24 cellular contexts compared by ENCODE assay signal in genomic region chr7:68250143-68250542, GRCh38.
DNase-seq lines count a peak whose midpoint lies in the region; ATAC-seq, FAIRE-seq and TF ChIP-seq lines count a peak whose summit lies in the region.
"Had no signal": no experiment of that assay in that cellular context is flagged by ENCODE, and none has a peak within 500 bp of the region (broad histone marks: within the 10 kb centered on the region; RNA-seq: fewer than 3 reads in every experiment).

No MANE protein-coding gene starts in this region.

- H3K4me3 Mint-ChIP-seq in H9 (no peak overlapping the region), progenitor cell of endocrine pancreas (ENCODE audit: low read depth) (no peak overlapping the region)
- H3K4me3 Mint-ChIP-seq: CD4-positive, CD25-positive, alpha-beta regulatory T cell; GM23338; T-helper 1 cell treated with Interleukin-12 subunit alpha and Interleukin-12 subunit beta and Interleukin-4 antibody, amounts not matched to agents 30 μg/mL and 1 μg/mL, for 36 hours had no signal

- no peaks in the 10 kb centered on the region for H4K20me1 ChIP-seq in H9 (ENCODE audit: control insufficient read depth, insufficient read depth, insufficient read length)

- TF ChIP-seq CTCF in A549 (IDR thresholded peaks at IDR 0.05) (no peak), H9 (conservative IDR thresholded peaks at IDR 0.05) (peak; percentile 35; the same call in 2 of the 3 replicates), WERI-Rb-1 (IDR thresholded peaks at IDR 0.05; ENCODE audit: low read depth, low read length) (peak; percentile 17; the same call in 1 of the 2 replicates), progenitor cell of endocrine pancreas (IDR thresholded peaks at IDR 0.05; ENCODE audit: unreplicated experiment) (peak; percentile 14)

- H2BK5ac ChIP-seq in H9 (ENCODE audit: insufficient read length, low read length): no peak overlapping the region

- ATAC-seq in A549: peak; percentile 68 to 76
- ATAC-seq: GM12878, GM23338, HCT116, Right ventricle myocardium inferior had no signal

- no peaks in the 10 kb centered on the region for H3K79me2 ChIP-seq in H9 (ENCODE audit: insufficient read depth, low read length)

- H3K23ac ChIP-seq in H9 (ENCODE audit: insufficient read length, low read depth, low read length): no peak overlapping the region

- H3K27ac Mint-ChIP-seq in H9: no peak overlapping the region
- H3K27ac Mint-ChIP-seq in progenitor cell of endocrine pancreas: no peak overlapping the region
- H3K27ac Mint-ChIP-seq: CD4-positive, CD25-positive, alpha-beta regulatory T cell; GM23338; T-helper 1 cell treated with Interleukin-12 subunit alpha and Interleukin-12 subunit beta and Interleukin-4 antibody, amounts not matched to agents 30 μg/mL and 1 μg/mL, for 36 hours had no signal

- H2AK5ac ChIP-seq in H9 (ENCODE audit: insufficient read length, low read length): no peak overlapping the region

- no peak overlapping the region for H3K4me2 ChIP-seq in A549
- H3K4me2 ChIP-seq in H9 (ENCODE audit: insufficient read depth, insufficient read length, low read length): no peak overlapping the region
- H3K4me2 ChIP-seq: GM23338 had no signal

- no peak overlapping the region for H3K9ac ChIP-seq in H9 (ENCODE audit: extremely low read depth, insufficient read length, low read length)

- no peak overlapping the region for H3K4me3 ChIP-seq in A549
- H3K4me3 ChIP-seq in WERI-Rb-1 (ENCODE audit: low read depth, low read length): no peak overlapping the region
- H3K4me3 ChIP-seq: GM12878, GM23338, SJSA1 had no signal

- DNase-seq in A549 (ENCODE audit: low read depth in 1 of 2, low spot score in 1 of 2): no peak
- DNase-seq in H9: peak; percentile 28
- DNase-seq in WERI-Rb-1: no peak
- no peak for DNase-seq in progenitor cell of endocrine pancreas (ENCODE audit: low spot score, unreplicated experiment)
- DNase-seq in NCI-H187 (lab: John Stamatoyannopoulos, UW): no peak
- no peak for DNase-seq in activated CD4-positive, alpha-beta T cell treated with anti-CD3 and anti-CD28 coated beads for 4 hours
- no peak for DNase-seq in HEK293T (ENCODE audit: extremely low spot score)
- DNase-seq: CD4-positive, CD25-positive, alpha-beta regulatory T cell; DMS79 treated with DMSO at 0.1 percent for 48 hours; IMR-90; NCI-H1048; NCI-H1417 treated with DMSO at 0.1 percent for 48 hours; NCI-H187 treated with DMSO at 0.1 percent for 48 hours; NCI-H2107; NCI-H446 treated with DMSO at 0.1 percent for 48 hours; NCI-H526 treated with DMSO at 0.1 percent for 48 hours had no signal

- CTCF ChIA-PET in A549 (lab: Yijun Ruan, JAX) (interaction anchor here (0.7 kb wide), 1 partner anchor 53 kb away, joined by 3 read pairs; no protein-coding TSS in a partner anchor), HEK293T (lab: Yijun Ruan, JAX) (interaction anchor here (0.6 kb wide), 1 partner anchor 59 kb away, joined by 4 read pairs; no protein-coding TSS in a partner anchor)

- TF ChIP-seq POLR2A in A549 (IDR thresholded peaks at IDR 0.05; ENCODE audit: low read length): no peak

- TF ChIP-seq RAD21 in A549 (conservative IDR thresholded peaks at IDR 0.05 in 1 of 2, IDR thresholded peaks at IDR 0.05 in 1 of 2): no peak

- no peak overlapping the region for H3K56ac ChIP-seq in H9 (ENCODE audit: insufficient read length, low read depth, low read length)

- H3K27me3 ChIP-seq in H9 (ENCODE audit: insufficient read depth, low read length) (no peaks in the 10 kb centered on the region), WERI-Rb-1 (ENCODE audit: insufficient read depth, low read depth, severe bottlenecking) (peaks cover 3% of the 10 kb centered on the region)
- H3K27me3 ChIP-seq: SJSA1 had no signal

- H3K27me3 Mint-ChIP-seq in H9 (ENCODE audit: low read depth): peaks cover 10% of the 10 kb centered on the region
- peaks cover 22% of the 10 kb centered on the region for H3K27me3 Mint-ChIP-seq in progenitor cell of endocrine pancreas
- H3K27me3 Mint-ChIP-seq: CD4-positive, CD25-positive, alpha-beta regulatory T cell had no signal

- H3K4me1 Mint-ChIP-seq in H9 (peaks cover 21 to 25% of the 10 kb centered on the region in 2 experiments), progenitor cell of endocrine pancreas (ENCODE audit: low read depth) (peaks cover 2% of the 10 kb centered on the region)
- H3K4me1 Mint-ChIP-seq: CD4-positive, CD25-positive, alpha-beta regulatory T cell; GM23338 had no signal

- POLR2A ChIA-PET in A549 (lab: Yijun Ruan, JAX) (no interaction called here), HEK293T (lab: Yijun Ruan, JAX) (no interaction called here)

- no peaks in the 10 kb centered on the region for H3K36me3 ChIP-seq in WERI-Rb-1
- H3K36me3 ChIP-seq: SJSA1 had no signal

- no peaks in the 10 kb centered on the region for H3K79me1 ChIP-seq in H9 (ENCODE audit: insufficient read depth, low read depth, low read length, poor library complexity, severe bottlenecking)

- TF ChIP-seq EP300 in A549 (IDR thresholded peaks at IDR 0.05): no peak

- no peak overlapping the region for H2AFZ ChIP-seq in H9 (ENCODE audit: low read length)
- H2AFZ ChIP-seq: GM23338 had no signal

- no peak overlapping the region for H3T11ph ChIP-seq in H9 (ENCODE audit: low read length)

- H3K27ac ChIP-seq in A549 (no peak overlapping the region), H9 (ENCODE audit: insufficient read length, low read depth, low read length) (no peak overlapping the region), WERI-Rb-1 (no peak overlapping the region)
- H3K27ac ChIP-seq: SJSA1 had no signal

- H2BK12ac ChIP-seq in H9 (ENCODE audit: insufficient read length, low read depth, low read length): no peak overlapping the region

- H3K9me3 ChIP-seq in A549 (no peaks in the 10 kb centered on the region; the same call in 2 of the 3 replicates), H9 (ENCODE audit: control insufficient read depth, low read depth, low read length) (no peaks in the 10 kb centered on the region), WERI-Rb-1 (ENCODE audit: severe bottlenecking) (no peaks in the 10 kb centered on the region)

- H3K18ac ChIP-seq in H9 (ENCODE audit: insufficient read length, low read depth, low read length): no peak overlapping the region

- no peak overlapping the region for H2BK20ac ChIP-seq in H9 (ENCODE audit: low read depth, low read length, poor library complexity, severe bottlenecking)

- H4K8ac ChIP-seq in H9 (replicated peaks; ENCODE audit: insufficient read length, low read depth, low read length): no peak overlapping the region

- H3K4ac ChIP-seq in H9 (ENCODE audit: low read depth, low read length): no peak overlapping the region

- no peaks in the 10 kb centered on the region for H3K23me2 ChIP-seq in H9 (ENCODE audit: insufficient read length, low read depth, low read length, poor library complexity, severe bottlenecking)

- WGBS in A549 (ENCODE audit: missing lambda C conversion rate): 36% methylated on average over 4 of the region's 4 CpGs
- WGBS in H9 (ENCODE audit: extremely low coverage, insufficient read length, low lambda C conversion rate): no CpG with 5 or more reads among the region's 4 CpGs

- H3K14ac ChIP-seq in H9 (ENCODE audit: insufficient read depth, low read length): no peak overlapping the region

- H2BK15ac ChIP-seq in H9 (ENCODE audit: low read depth, low read length): no peak overlapping the region

- no peak overlapping the region for H4K5ac ChIP-seq in H9 (ENCODE audit: insufficient read length, low read depth, low read length)

- no peaks in the 10 kb centered on the region for H3K4me1 ChIP-seq in A549
- peaks cover 12% of the 10 kb centered on the region; the same call in 1 of the 2 replicates for H3K4me1 ChIP-seq in H9 (ENCODE audit: insufficient read depth, low read length)
- H3K4me1 ChIP-seq: SJSA1 had no signal

- no peak for FAIRE-seq in A549 (lab: Jason Lieb, UNC)
- FAIRE-seq: GM12878, HTR-8/SVneo, RCC 7860 had no signal

- no peak overlapping the region for H4K91ac ChIP-seq in H9 (ENCODE audit: insufficient read length, low read depth, low read length)

- H3K9me3 Mint-ChIP-seq in H9 (peaks cover 17 to 19% of the 10 kb centered on the region in 2 experiments), progenitor cell of endocrine pancreas (ENCODE audit: low read depth) (peaks cover 15% of the 10 kb centered on the region)

- no peak overlapping the region for H2BK120ac ChIP-seq in H9 (ENCODE audit: low read depth, low read length, poor library complexity, severe bottlenecking)

- H3K36me3 Mint-ChIP-seq in H9 (ENCODE audit: insufficient read depth in 1 of 3, low read depth in 3 of 3) (peaks cover 8 to 23% (median 12%) of the 10 kb centered on the region in 3 experiments), progenitor cell of endocrine pancreas (ENCODE audit: insufficient read depth) (no peaks in the 10 kb centered on the region)
- H3K36me3 Mint-ChIP-seq: CD4-positive, CD25-positive, alpha-beta regulatory T cell had no signal

TF ChIP-seq in A549, 52 proteins besides CTCF, POLR2A, EP300 and RAD21 (continues in another document):
- TF ChIP-seq ZNF302 (CRISPR knock-in tag; IDR thresholded peaks at IDR 0.05) (no peak), FOSB (CRISPR knock-in tag; IDR thresholded peaks at IDR 0.05) (no peak), BHLHE40 (IDR thresholded peaks at IDR 0.05; ENCODE audit: low read depth, low read length) (no peak), SREBF2 (IDR thresholded peaks at IDR 0.05) (no peak), FOXS1 (CRISPR knock-in tag; IDR thresholded peaks at IDR 0.05) (no peak), MAFK (IDR thresholded peaks at IDR 0.05; ENCODE audit: partially characterized antibody) (no peak)
- TF ChIP-seq, protein P1, sequence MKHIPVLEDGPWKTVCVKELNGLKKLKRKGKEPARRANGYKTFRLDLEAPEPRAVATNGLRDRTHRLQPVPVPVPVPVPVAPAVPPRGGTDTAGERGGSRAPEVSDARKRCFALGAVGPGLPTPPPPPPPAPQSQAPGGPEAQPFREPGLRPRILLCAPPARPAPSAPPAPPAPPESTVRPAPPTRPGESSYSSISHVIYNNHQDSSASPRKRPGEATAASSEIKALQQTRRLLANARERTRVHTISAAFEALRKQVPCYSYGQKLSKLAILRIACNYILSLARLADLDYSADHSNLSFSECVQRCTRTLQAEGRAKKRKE (CRISPR knock-in tag; IDR thresholded peaks at IDR 0.05; ENCODE audit: low read depth): no peak

TF ChIP-seq in HEK293T, 16 proteins besides CTCF, POLR2A, EP300 and RAD21 (continues in another document):
- TF ChIP-seq FOXK2 (IDR thresholded peaks at IDR 0.05) (no peak), ZNF384 (IDR thresholded peaks at IDR 0.05) (no peak), CTBP1 (IDR thresholded peaks at IDR 0.05; ENCODE audit: borderline replicate concordance) (no peak), TARDBP (IDR thresholded peaks at IDR 0.05) (no peak), NFRKB (IDR thresholded peaks at IDR 0.05) (no peak), FOXA1 (IDR thresholded peaks at IDR 0.05) (no peak), ELF4 (IDR thresholded peaks at IDR 0.05) (no peak), L3MBTL2 (conservative IDR thresholded peaks at IDR 0.05) (no peak), FOXM1 (IDR thresholded peaks at IDR 0.05; ENCODE audit: borderline replicate concordance) (no peak), BHLHE40 (IDR thresholded peaks at IDR 0.05; ENCODE audit: borderline replicate concordance) (no peak), LEF1 (IDR thresholded peaks at IDR 0.05; ENCODE audit: borderline replicate concordance) (no peak)
